ENCODE assay signal across 8 cellular contexts in the genomic region with DNA sequence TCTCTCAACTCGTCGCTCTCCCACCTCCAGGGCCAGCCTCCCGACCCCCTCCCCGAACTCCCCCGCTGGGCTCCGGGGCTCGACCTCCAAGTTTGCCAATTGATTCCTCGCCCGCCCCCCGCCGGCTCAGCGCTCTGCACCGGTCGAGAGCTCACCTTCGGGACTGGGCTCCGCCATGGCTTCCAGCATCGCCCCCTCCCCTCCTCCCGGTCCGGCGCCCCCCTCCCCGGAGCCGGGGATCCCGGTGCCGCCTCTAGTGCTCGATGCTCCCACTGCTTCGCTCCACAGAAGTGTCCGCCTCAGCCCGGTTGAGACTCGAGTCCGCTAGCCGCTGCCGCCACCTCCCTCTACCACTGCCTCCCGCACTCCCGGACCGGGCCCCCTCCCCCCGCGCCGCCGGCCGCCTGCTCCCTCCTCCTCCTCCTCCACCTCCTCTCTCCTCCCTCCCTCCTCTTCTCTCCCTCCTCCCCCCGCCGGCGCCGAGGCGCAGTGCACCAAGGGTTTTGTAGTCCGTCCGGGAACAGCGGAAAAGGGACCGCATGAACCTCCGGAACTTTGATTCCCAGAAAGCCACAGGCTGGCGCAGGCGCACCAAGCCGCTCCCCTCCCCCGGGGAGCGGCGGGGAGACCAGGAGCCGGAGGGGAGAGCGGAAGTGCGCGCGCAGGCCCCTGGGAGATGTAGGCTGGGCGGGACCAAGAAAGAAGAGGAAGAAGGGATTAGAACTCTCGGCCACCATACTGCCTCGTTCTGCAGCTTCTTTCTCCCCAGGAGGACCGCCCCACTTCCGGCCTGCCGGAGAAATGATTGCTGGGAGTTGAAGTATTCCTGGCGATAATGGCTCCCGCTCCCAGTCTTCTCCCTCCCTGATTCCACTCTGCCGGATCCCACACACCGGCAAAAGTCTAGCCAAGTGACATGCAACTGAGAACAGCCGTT. TPM values are rescaled to one million over a fixed set of nuclear protein-coding genes. Genes with fewer than 3 reads are reported as not detected.
DNase-seq lines count a peak whose midpoint lies in the region; ATAC-seq and TF ChIP-seq lines count a peak whose summit lies in the region.

Gene PHF23 (minus strand): TSS at position 367 of the 937 bp plus-strand sequence. CDS start 178 bp downstream, at position 189.

- H3K27ac ChIP-seq in PC-9, result peak within 1 kb of the TSS; percentile 80
- peak within 1 kb of the TSS; percentile 98 for H3K27ac ChIP-seq in epithelial cell of prostate

- H3K4me1 ChIP-seq in PC-9 (replicated peaks; ENCODE audit: insufficient read depth) (peaks cover 38% of the 10 kb centered on the region), mucosa of descending colon (ENCODE audit: low read depth) (peaks cover 35% of the 10 kb centered on the region)

- H3K27me3 ChIP-seq in PC-9 (ENCODE audit: insufficient read depth, low read depth), result no peaks in the 10 kb centered on the region

- no peak within 1 kb of the TSS; the same call in 1 of the 2 replicates for H2AFZ ChIP-seq in PC-9

- peaks cover 63% of the 10 kb centered on the region for H3F3A ChIP-seq in PC-9 (ENCODE audit: insufficient read depth, low read depth)

- CTCF ChIA-PET in PC-9 (lab: Charles Lee), result interaction anchor here (1.2 to 1.4 kb wide), 2 partner anchors 19 to 194 kb away, joined by 4 to 8 read pairs; no protein-coding TSS in a partner anchor

- peaks cover 63% of the 10 kb centered on the region for H3K79me2 ChIP-seq in PC-9 (ENCODE audit: low read depth)

- ATAC-seq in GM21529 (IDR thresholded peaks at IDR 0.05; ENCODE audit: unreplicated experiment), result peak; percentile 43
- peak; percentile 73 for ATAC-seq in mucosa of descending colon

- POLR2A ChIA-PET in PC-9 (lab: Charles Lee; ENCODE audit: unreplicated experiment), result interaction anchor here (0.6 kb wide), 3 partner anchors 11 to 291 kb away, joined by 3 to 5 read pairs (median 3); no protein-coding TSS in a partner anchor

- intact Hi-C loops in PC-9 (cut with micrococcal nuclease; ENCODE audit: unreplicated experiment), result loop anchor here (1.0 to 2.0 kb wide), 2 partner anchors 13 to 25 kb away; partner anchors contain the start of gene ELP5
- intact Hi-C loops in mucosa of descending colon (cut with DNase I, micrococcal nuclease), result no loop called here

- TF ChIP-seq CTCF in PC-9 (conservative IDR thresholded peaks at IDR 0.05) (no peak), mucosa of descending colon (IDR thresholded peaks at IDR 0.05) (no peak)

- BruUV-seq in PC-9 (replicated peaks; lab: Mats Ljungman, UMichigan), result no TSS peak

- DNase-seq in D341Med (ENCODE audit: low spot score) (peak; percentile 88), PC-9 (peak; percentile 96 to 99), epithelial cell of prostate (ENCODE audit: low read depth, low spot score) (peak; percentile 97), mucosa of descending colon (peak; percentile 99 to 100 (median 99))
- peak; percentile 99 for DNase-seq in Jurkat, Clone E6-1 (ENCODE audit: low read depth, low spot score)
- peak; percentile 95 for DNase-seq in activated T-cell treated with anti-CD3 and anti-CD28 coated beads, Interleukin-2, amount 50 U/mL, for 1 hour
- DNase-seq in stimulated activated CD8-positive, alpha-beta memory T cell treated with anti-CD3 and anti-CD28 coated beads, Interleukin-4, amount 100 ng/mL, for 24 hours (ENCODE audit: low read depth), result peak; percentile 96

- H3K9me2 ChIP-seq in PC-9 (ENCODE audit: insufficient read depth), result no peaks in the 10 kb centered on the region

- H3K36me3 ChIP-seq in PC-9 (ENCODE audit: low read depth) (peaks cover 32% of the 10 kb centered on the region), mucosa of descending colon (ENCODE audit: low read depth) (peaks cover 3% of the 10 kb centered on the region)

- H3K4me2 ChIP-seq in PC-9, result peak within 1 kb of the TSS; percentile 96

- peaks cover 11% of the 10 kb centered on the region for H4K20me1 ChIP-seq in PC-9 (ENCODE audit: insufficient read depth)

- H3K9me3 ChIP-seq in PC-9 (ENCODE audit: insufficient read depth, low read depth) (no peaks in the 10 kb centered on the region), mucosa of descending colon (no peaks in the 10 kb centered on the region)

- H3K4me3 ChIP-seq in Jurkat, Clone E6-1 (ENCODE audit: low read length), result peak within 1 kb of the TSS; percentile 98
- H3K4me3 ChIP-seq in PC-9 (peak within 1 kb of the TSS; percentile 93), mucosa of descending colon (peak within 1 kb of the TSS; percentile 91)

RNA-seq across cellular contexts. Expression of gene PHF23, which starts in this region (rescaled TPM):
- 56.0 TPM for polyA plus RNA-seq in Jurkat, Clone E6-1 (2012; ENCODE audit: insufficient read depth, insufficient read length)
- total RNA-seq in PC-9 (2021), result 64.5 and 65.8 TPM in 2 replicates
- 10 to 100 TPM; 36.0 to 49.8 (median 36.8) TPM for total RNA-seq in mucosa of descending colon

Comparison
In these comparisons a context has a peak if more than half of its experiments do, and no peak if none do; other contexts are left out.
1. Peak in every context shown above with its lines: DNase-seq, ATAC-seq, H3K4me3 ChIP-seq and H3K27ac ChIP-seq.